ENCODE assay signal across 8 cellular contexts in the genomic region with DNA sequence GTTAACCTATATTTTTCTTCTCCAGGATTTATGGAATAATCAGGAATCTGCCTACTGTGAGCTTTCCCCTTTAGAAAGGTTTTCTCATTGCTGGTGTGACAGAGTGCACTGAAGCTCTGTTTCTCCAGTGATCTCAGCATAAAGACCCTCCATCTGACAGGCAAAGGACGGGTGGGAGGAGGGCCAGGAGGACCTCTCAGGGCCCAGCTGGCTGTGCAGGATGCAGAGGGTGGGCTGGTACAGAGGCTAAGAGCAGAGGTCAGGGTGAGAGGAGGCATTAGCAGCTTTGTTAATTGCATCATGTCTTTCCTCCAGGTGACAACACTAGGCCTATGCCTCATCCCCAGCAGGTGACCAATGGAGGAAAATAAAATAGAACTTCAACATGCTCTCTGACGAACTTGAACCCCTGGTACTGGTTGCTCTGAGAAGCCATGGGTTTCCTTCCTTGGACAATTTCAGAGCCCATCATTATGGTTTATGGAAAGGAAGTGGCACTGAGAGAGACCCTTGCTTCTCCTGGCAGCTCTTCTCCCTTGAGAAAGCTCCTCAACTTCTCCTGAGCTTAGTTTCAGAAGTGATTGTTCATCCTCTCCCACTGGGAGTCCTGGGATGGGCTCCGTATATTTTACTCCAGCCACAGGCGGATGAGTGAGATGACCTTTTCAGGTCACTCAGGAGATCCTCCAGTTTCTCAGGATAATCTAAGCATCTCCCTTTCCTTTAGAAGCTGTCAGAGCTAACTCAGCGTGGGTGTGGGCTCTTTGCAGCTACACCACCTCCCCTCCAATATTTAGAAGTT. TPM values are rescaled to one million over a fixed set of nuclear protein-coding genes. Genes with fewer than 3 reads are reported as not detected.
DNase-seq lines count a peak whose midpoint lies in the region; ATAC-seq, FAIRE-seq and TF ChIP-seq lines count a peak whose summit lies in the region.

No MANE protein-coding gene starts in this region.

- TF ChIP-seq POLR2A in HepG2 (IDR thresholded peaks at IDR 0.05; ENCODE audit: insufficient read depth in 1 of 2, low read depth in 2 of 2, low read length in 2 of 2): no peak

- TF ChIP-seq CTCF in HepG2 (CRISPR knock-in tag; IDR thresholded peaks at IDR 0.05) (no peak), GM10266 (IDR thresholded peaks at IDR 0.05; ENCODE audit: control insufficient read depth, insufficient read depth, low read depth, missing control alignments) (no peak)

- TF ChIP-seq RAD21 in HepG2 (CRISPR knock-in tag; IDR thresholded peaks at IDR 0.05): no peak

- no peaks in the 10 kb centered on the region for H3K36me3 Mint-ChIP-seq in activated CD4-positive, alpha-beta T cell treated with anti-CD3 and anti-CD28 coated beads for 36 hours (ENCODE audit: low read depth)
- no peaks in the 10 kb centered on the region for H3K36me3 Mint-ChIP-seq in activated naive CD8-positive, alpha-beta T cell treated with anti-CD3 and anti-CD28 coated beads, Interleukin-2, amount 10 ng/mL, durations not matched to agents 7 days and 5 days

- no peaks in the 10 kb centered on the region for H3K79me2 ChIP-seq in HepG2 (ENCODE audit: insufficient read depth, low read length)

- H3K27ac Mint-ChIP-seq in activated CD4-positive, alpha-beta T cell treated with anti-CD3 and anti-CD28 coated beads for 36 hours: peak overlapping the region; percentile 57
- no peak overlapping the region for H3K27ac Mint-ChIP-seq in activated naive CD8-positive, alpha-beta T cell treated with anti-CD3 and anti-CD28 coated beads, Interleukin-2, amount 10 ng/mL, durations not matched to agents 7 days and 5 days

- peak overlapping the region; percentile 39 for H3K4me3 Mint-ChIP-seq in activated CD4-positive, alpha-beta T cell treated with anti-CD3 and anti-CD28 coated beads for 36 hours
- H3K4me3 Mint-ChIP-seq in activated naive CD8-positive, alpha-beta T cell treated with anti-CD3 and anti-CD28 coated beads, Interleukin-2, amount 10 ng/mL, durations not matched to agents 7 days and 5 days: peak overlapping the region; percentile 45

- POLR2A ChIA-PET in activated CD4-positive, alpha-beta T cell treated with anti-CD3 and anti-CD28 coated beads for 36 hours (lab: Charles Lee): interaction anchor here (0.6 kb wide), 1 partner anchor 18 kb away, joined by 3 read pairs; no protein-coding TSS in a partner anchor
- POLR2A ChIA-PET in activated naive CD8-positive, alpha-beta T cell treated with anti-CD3 and anti-CD28 coated beads, Interleukin-2, amount 10 ng/mL, durations not matched to agents 7 days and 5 days (lab: Charles Lee): interaction anchor here (0.9 to 2.1 kb wide), 3 partner anchors 49 to 144 kb away, joined by 3 to 10 read pairs (median 3); a partner anchor contains a TSS
- POLR2A ChIA-PET in HepG2 (lab: Yijun Ruan, JAX): interaction anchor here (0.9 to 6.1 kb wide), 7 partner anchors 30 to 123 kb away, joined by 3 to 110 read pairs (median 6); a partner anchor contains a TSS

- DNase-seq in activated CD4-positive, alpha-beta T cell treated with anti-CD3 and anti-CD28 coated beads for 36 hours: no peak
- DNase-seq in activated CD4-positive, alpha-beta T cell treated with anti-CD3 and anti-CD28 coated beads for 1 hour: no peak
- no peak for DNase-seq in activated naive CD8-positive, alpha-beta T cell treated with anti-CD3 and anti-CD28 coated beads, Interleukin-2, amount 10 ng/mL, durations not matched to agents 7 days and 5 days
- DNase-seq in HepG2 (ENCODE audit: low spot score) (no peak), GM10266 (ENCODE audit: extremely low spot score) (no peak)

- no peak overlapping the region for H3K9ac ChIP-seq in HepG2 (ENCODE audit: insufficient read depth, low read depth, low read length)

- WGBS in HepG2 (ENCODE audit: low lambda C conversion rate): 23% methylated on average over 4 of the region's 5 CpGs

- H3K9me3 Mint-ChIP-seq in activated CD4-positive, alpha-beta T cell treated with anti-CD3 and anti-CD28 coated beads for 36 hours (ENCODE audit: low read depth): no peaks in the 10 kb centered on the region
- H3K9me3 Mint-ChIP-seq in activated naive CD8-positive, alpha-beta T cell treated with anti-CD3 and anti-CD28 coated beads, Interleukin-2, amount 10 ng/mL, durations not matched to agents 7 days and 5 days: no peaks in the 10 kb centered on the region

- TF ChIP-seq EP300 in HepG2 (IDR thresholded peaks at IDR 0.05; ENCODE audit: low read depth in 2 of 2, low read length in 2 of 2) (no peak), HepG2 (CRISPR knock-in tag; IDR thresholded peaks at IDR 0.05; ENCODE audit: borderline replicate concordance) (no peak)

- peaks cover 2 to 57% of the 10 kb centered on the region in 2 experiments; a peak in 4 of 5 replicates for H3K27me3 ChIP-seq in HepG2 (ENCODE audit: control insufficient read depth in 1 of 2, insufficient read depth in 2 of 2, low read length in 2 of 2)

- no peak for ATAC-seq in activated CD4-positive, alpha-beta T cell treated with anti-CD3 and anti-CD28 coated beads for 36 hours
- ATAC-seq in activated naive CD8-positive, alpha-beta T cell treated with anti-CD3 and anti-CD28 coated beads, Interleukin-2, amount 10 ng/mL, durations not matched to agents 7 days and 5 days (ENCODE audit: low read depth): no peak
- no peak for ATAC-seq in HepG2
- no peak for ATAC-seq in GM18909 (IDR thresholded peaks at IDR 0.05; ENCODE audit: poor library complexity, unreplicated experiment)
- ATAC-seq in GM21737 (IDR thresholded peaks at IDR 0.05; ENCODE audit: unreplicated experiment): no peak

- peak overlapping the region; percentile 81 for H3K4me2 ChIP-seq in HepG2 (ENCODE audit: low read depth, low read length)

- no peak for FAIRE-seq in HepG2 (lab: Jason Lieb, UNC)

- intact Hi-C loops in activated CD4-positive, alpha-beta T cell treated with anti-CD3 and anti-CD28 coated beads for 36 hours (cut with DNase I, micrococcal nuclease): no loop called here
- intact Hi-C loops in HepG2 (cut with micrococcal nuclease; ENCODE audit: unreplicated experiment): no loop called here

- H3K9me3 ChIP-seq in HepG2 (ENCODE audit: low read length): no peaks in the 10 kb centered on the region

- H3K4me1 ChIP-seq in HepG2 (ENCODE audit: insufficient read depth, low read length): peaks cover 42% of the 10 kb centered on the region

- H2AFZ ChIP-seq in HepG2 (ENCODE audit: low read length): no peak overlapping the region

- CTCF ChIA-PET in activated CD4-positive, alpha-beta T cell treated with anti-CD3 and anti-CD28 coated beads for 36 hours (lab: Charles Lee): interaction anchor here (0.9 to 4.2 kb wide), 13 partner anchors 8 to 139 kb away, joined by 3 to 27 read pairs (median 9); a partner anchor contains a TSS
- CTCF ChIA-PET in HepG2 (lab: Yijun Ruan, JAX; ENCODE audit: low intra/inter-chr PET ratio, low total read pairs): interaction anchor here (1.9 kb wide), 1 partner anchor 10 kb away, joined by 6 read pairs; no protein-coding TSS in a partner anchor

- no peaks in the 10 kb centered on the region for H3K27me3 Mint-ChIP-seq in activated CD4-positive, alpha-beta T cell treated with anti-CD3 and anti-CD28 coated beads for 36 hours
- H3K27me3 Mint-ChIP-seq in activated naive CD8-positive, alpha-beta T cell treated with anti-CD3 and anti-CD28 coated beads, Interleukin-2, amount 10 ng/mL, durations not matched to agents 7 days and 5 days: no peaks in the 10 kb centered on the region

- H3K4me1 Mint-ChIP-seq in activated CD4-positive, alpha-beta T cell treated with anti-CD3 and anti-CD28 coated beads for 36 hours: peaks cover 52% of the 10 kb centered on the region
- peaks cover 33% of the 10 kb centered on the region for H3K4me1 Mint-ChIP-seq in activated naive CD8-positive, alpha-beta T cell treated with anti-CD3 and anti-CD28 coated beads, Interleukin-2, amount 10 ng/mL, durations not matched to agents 7 days and 5 days

- in situ Hi-C loops in HepG2 (cut with HindIII; ENCODE audit: extremely low pct_ligation_motif_present, low pct_unique_long_range_greater_than_20kb): loop anchor here (5.0 kb wide), 1 partner anchor 53 kb away; no protein-coding TSS in a partner anchor

- H4K20me1 ChIP-seq in HepG2 (ENCODE audit: insufficient read depth, low read length): no peaks in the 10 kb centered on the region

- no peak overlapping the region for H3K27ac ChIP-seq in HepG2 (ENCODE audit: extremely low read length, insufficient read depth, low read length)
- peak overlapping the region; percentile 97 for H3K27ac ChIP-seq in temporal lobe (ENCODE audit: low read depth, low read length)

- H3K36me3 ChIP-seq in HepG2 (replicated peaks in 1 of 2; ENCODE audit: control insufficient read depth in 1 of 2, insufficient read depth in 2 of 2, low read length in 2 of 2): no peaks in the 10 kb centered on the region

- no peak overlapping the region for H3K4me3 ChIP-seq in HepG2 (replicated peaks in 1 of 3; ENCODE audit: insufficient read depth in 1 of 3, low read depth in 2 of 3, low read length in 3 of 3)

- no TSS peak for BruUV-seq in HepG2 (replicated peaks; lab: Mats Ljungman, UMichigan)

RNA-seq across cellular contexts. Expression of a gene that starts 45.8 kb away (rescaled TPM):
- total RNA-seq in activated CD4-positive, alpha-beta T cell treated with anti-CD3 and anti-CD28 coated beads for 36 hours: 10 to 100 TPM; 17.8 to 17.9 TPM
- 10 to 100 TPM; 16.8 to 18.9 TPM for total RNA-seq in activated naive CD8-positive, alpha-beta T cell treated with anti-CD3 and anti-CD28 coated beads, Interleukin-2, amount 10 ng/mL, durations not matched to agents 7 days and 5 days
- total RNA-seq in HepG2 (2016; rRNA removed; fragmentation: Illumina TruSeq; extraction: Trizol) (12.1 and 13.1 TPM in 2 replicates), temporal lobe (7.1 TPM)
- 24.3 and 27.9 TPM in 2 replicates for total RNA-seq in HepG2 (2016; cell fraction: cytosol; rRNA removed; fragmentation: Illumina TruSeq; extraction: Trizol; ENCODE audit: low read depth)
- 14.7 and 15.5 TPM in 2 replicates for total RNA-seq in HepG2 (2016; cell fraction: insoluble cytoplasmic fraction; rRNA removed; fragmentation: Illumina TruSeq; extraction: Trizol)
- 27.9 and 34.5 TPM in 2 replicates for total RNA-seq in HepG2 (2016; cell fraction: membrane; rRNA removed; fragmentation: Illumina TruSeq; extraction: Trizol)
- total RNA-seq in HepG2 (2016; cell fraction: nucleus; rRNA removed; fragmentation: Illumina TruSeq; extraction: Trizol): 3.4 and 6.2 TPM in 2 replicates
- polyA plus RNA-seq in HepG2 (2011; rRNA removed): 11.4 and 14.7 TPM in 2 replicates
- 11.9 and 15.5 TPM in 2 replicates for polyA plus RNA-seq in HepG2 (2011; cell fraction: cytosol; rRNA removed)
- 5.3 and 6.3 TPM in 2 replicates for polyA plus RNA-seq in HepG2 (2011; cell fraction: nucleus; rRNA removed)
- 4.8 and 9.6 TPM in 2 replicates for polyA plus RNA-seq in HepG2 (2012)
- polyA plus RNA-seq in HepG2 (2016; cell fraction: cytosol; fragmentation: Illumina TruSeq; extraction: Trizol; ENCODE audit: low read depth): 34.8 and 37.5 TPM in 2 replicates
- 12.6 and 13.2 TPM in 2 replicates for polyA plus RNA-seq in HepG2 (2016; cell fraction: insoluble cytoplasmic fraction; fragmentation: Illumina TruSeq; extraction: Trizol; ENCODE audit: low read depth)
- polyA plus RNA-seq in HepG2 (2016; cell fraction: membrane; fragmentation: Illumina TruSeq; extraction: Trizol; ENCODE audit: low read depth): 23.8 and 26.9 TPM in 2 replicates
- polyA plus RNA-seq in HepG2 (2016; cell fraction: nucleus; fragmentation: Illumina TruSeq; extraction: Trizol; ENCODE audit: insufficient read depth, low read depth): 8.7 and 11.7 TPM in 2 replicates
- polyA minus RNA-seq in HepG2 (2011; rRNA and poly(A)+ RNA removed; ENCODE audit: low replicate concordance): 5.1 and 5.7 TPM in 2 replicates
- polyA minus RNA-seq in HepG2 (2011; cell fraction: cytosol; rRNA and poly(A)+ RNA removed): 6.1 and 7.6 TPM in 2 replicates
- 1.4 and 3.5 TPM in 2 replicates for polyA minus RNA-seq in HepG2 (2011; cell fraction: nucleus; rRNA and poly(A)+ RNA removed)

RNA-seq across cellular contexts. Expression of a gene that starts 49.0 kb away (rescaled TPM):
- total RNA-seq in activated CD4-positive, alpha-beta T cell treated with anti-CD3 and anti-CD28 coated beads for 36 hours: 10 to 100 TPM; 80.9 to 85.4 TPM
- total RNA-seq in activated naive CD8-positive, alpha-beta T cell treated with anti-CD3 and anti-CD28 coated beads, Interleukin-2, amount 10 ng/mL, durations not matched to agents 7 days and 5 days: 100 to 1,000 TPM; 161 TPM
- 38.1 and 42.4 TPM in 2 replicates for total RNA-seq in HepG2 (2016; rRNA removed; fragmentation: Illumina TruSeq; extraction: Trizol)
- 20.5 and 21.6 TPM in 2 replicates for total RNA-seq in HepG2 (2016; cell fraction: cytosol; rRNA removed; fragmentation: Illumina TruSeq; extraction: Trizol; ENCODE audit: low read depth)
- 37.7 and 41.1 TPM in 2 replicates for total RNA-seq in HepG2 (2016; cell fraction: insoluble cytoplasmic fraction; rRNA removed; fragmentation: Illumina TruSeq; extraction: Trizol)
- 60.6 and 65.1 TPM in 2 replicates for total RNA-seq in HepG2 (2016; cell fraction: membrane; rRNA removed; fragmentation: Illumina TruSeq; extraction: Trizol)
- total RNA-seq in HepG2 (2016; cell fraction: nucleus; rRNA removed; fragmentation: Illumina TruSeq; extraction: Trizol): 35.7 and 38.6 TPM in 2 replicates
- 82.5 and 91.3 TPM in 2 replicates for polyA plus RNA-seq in HepG2 (2011; rRNA removed)
- 94.6 and 96.0 TPM in 2 replicates for polyA plus RNA-seq in HepG2 (2011; cell fraction: cytosol; rRNA removed)
- 121 and 124 TPM in 2 replicates for polyA plus RNA-seq in HepG2 (2011; cell fraction: nucleus; rRNA removed)
- polyA plus RNA-seq in HepG2 (2012): 68.6 and 96.3 TPM in 2 replicates
- polyA plus RNA-seq in HepG2 (2016; cell fraction: cytosol; fragmentation: Illumina TruSeq; extraction: Trizol; ENCODE audit: low read depth): 59.2 and 67.3 TPM in 2 replicates
- polyA plus RNA-seq in HepG2 (2016; cell fraction: insoluble cytoplasmic fraction; fragmentation: Illumina TruSeq; extraction: Trizol; ENCODE audit: low read depth): 57.7 and 67.3 TPM in 2 replicates
- polyA plus RNA-seq in HepG2 (2016; cell fraction: membrane; fragmentation: Illumina TruSeq; extraction: Trizol; ENCODE audit: low read depth): 88.5 and 93.3 TPM in 2 replicates
- polyA plus RNA-seq in HepG2 (2016; cell fraction: nucleus; fragmentation: Illumina TruSeq; extraction: Trizol; ENCODE audit: insufficient read depth, low read depth): 61.0 and 66.5 TPM in 2 replicates
- 118 and 141 TPM in 2 replicates for polyA minus RNA-seq in HepG2 (2011; rRNA and poly(A)+ RNA removed; ENCODE audit: low replicate concordance)
- 57.9 and 82.7 TPM in 2 replicates for polyA minus RNA-seq in HepG2 (2011; cell fraction: cytosol; rRNA and poly(A)+ RNA removed)
- polyA minus RNA-seq in HepG2 (2011; cell fraction: nucleus; rRNA and poly(A)+ RNA removed): 88.2 and 116 TPM in 2 replicates
- 22.9 TPM for total RNA-seq in temporal lobe
